ENCODE assay signal across 1 cellular context in genomic region chr20:36050436-36051317, GRCh38.
TF ChIP-seq lines count a peak whose summit lies in the region.

No MANE protein-coding gene starts in this region.

TF ChIP-seq in HepG2, 621 proteins besides CTCF, POLR2A, EP300 and RAD21 (continued from another document and continues in another):
- TF ChIP-seq SOX5 (CRISPR knock-in tag; IDR thresholded peaks at IDR 0.05; ENCODE audit: borderline replicate concordance) (0 out of 2 replicates have a peak, but pooled peaks have one; percentile 59), HNF4G (IDR thresholded peaks at IDR 0.05; ENCODE audit: borderline replicate concordance, low read depth, low read length) (peak; percentile 50; the same call in 1 of the 2 replicates), HNF4G (CRISPR knock-in tag; IDR thresholded peaks at IDR 0.05; ENCODE audit: borderline replicate concordance, low read depth) (no peak; the same call in 1 of the 2 replicates), IKZF1 (IDR thresholded peaks at IDR 0.05) (no peak), SMYD3 (CRISPR knock-in tag; IDR thresholded peaks at IDR 0.05) (peak; percentile 98), ZNF737 (CRISPR knock-in tag; IDR thresholded peaks at IDR 0.05; ENCODE audit: borderline replicate concordance) (0 out of 2 replicates have a peak, but pooled peaks have one; percentile 41), ZNF746 (CRISPR knock-in tag; IDR thresholded peaks at IDR 0.05) (peak; percentile 89), ELF4 (CRISPR knock-in tag; IDR thresholded peaks at IDR 0.05; ENCODE audit: borderline replicate concordance) (peak; percentile 98), ZNF34 (CRISPR knock-in tag; IDR thresholded peaks at IDR 0.05; ENCODE audit: borderline replicate concordance) (peak; percentile 100), MLLT10 (CRISPR knock-in tag; IDR thresholded peaks at IDR 0.05) (no peak), ZNF333 (CRISPR knock-in tag; IDR thresholded peaks at IDR 0.05; ENCODE audit: borderline replicate concordance) (peak; percentile 17; the same call in 1 of the 2 replicates), RNF219 (CRISPR knock-in tag; IDR thresholded peaks at IDR 0.05) (peak; percentile 98; the same call in 1 of the 2 replicates), ZNF326 (CRISPR knock-in tag; IDR thresholded peaks at IDR 0.05; ENCODE audit: borderline replicate concordance) (no peak; the same call in 1 of the 2 replicates), ARID5B (CRISPR knock-in tag; IDR thresholded peaks at IDR 0.05) (peak; percentile 77), MTA3 (CRISPR knock-in tag; IDR thresholded peaks at IDR 0.05) (no peak), PRDM4 (CRISPR knock-in tag; IDR thresholded peaks at IDR 0.05; ENCODE audit: borderline replicate concordance) (peak; percentile 91; the same call in 1 of the 2 replicates), EHMT2 (IDR thresholded peaks at IDR 0.05; ENCODE audit: borderline replicate concordance, low read depth, low read length) (peak; percentile 44; the same call in 1 of the 2 replicates), RBM39 (IDR thresholded peaks at IDR 0.05; ENCODE audit: low read depth, low read length, poor library complexity, severe bottlenecking) (peak; percentile 100), ZNF30 (CRISPR knock-in tag; IDR thresholded peaks at IDR 0.05) (peak; percentile 98), ZNF512B (CRISPR knock-in tag; IDR thresholded peaks at IDR 0.05; ENCODE audit: borderline replicate concordance) (peak; percentile 94; the same call in 1 of the 2 replicates), ZBTB1 (CRISPR knock-in tag; IDR thresholded peaks at IDR 0.05; ENCODE audit: borderline replicate concordance) (no peak), ZBTB7A (CRISPR knock-in tag; IDR thresholded peaks at IDR 0.05) (peak; percentile 83), KDM3A (CRISPR knock-in tag; IDR thresholded peaks at IDR 0.05; ENCODE audit: low read depth) (peak; percentile 64), ZNF781 (CRISPR knock-in tag; IDR thresholded peaks at IDR 0.05; ENCODE audit: borderline replicate concordance, not compliant biosample characterization) (peak; percentile 97), ZUFSP (CRISPR knock-in tag; IDR thresholded peaks at IDR 0.05; ENCODE audit: borderline replicate concordance) (no peak), ZNF672 (CRISPR knock-in tag; IDR thresholded peaks at IDR 0.05) (peak; percentile 78; the same call in 1 of the 2 replicates), KMT2B (CRISPR knock-in tag; IDR thresholded peaks at IDR 0.05) (peak; percentile 91), CCDC6 (CRISPR knock-in tag; IDR thresholded peaks at IDR 0.05) (peak; percentile 97), FOXK2 (IDR thresholded peaks at IDR 0.05) (0 out of 2 replicates have a peak, but pooled peaks have one; percentile 5), CHCHD3 (CRISPR knock-in tag; IDR thresholded peaks at IDR 0.05) (peak; percentile 98), ZNF678 (CRISPR knock-in tag; IDR thresholded peaks at IDR 0.05) (peak; percentile 87; the same call in 1 of the 2 replicates), ZNF44 (CRISPR knock-in tag; IDR thresholded peaks at IDR 0.05) (peak; percentile 97; the same call in 1 of the 2 replicates), CEBPG (CRISPR knock-in tag; IDR thresholded peaks at IDR 0.05) (peak; percentile 62), ZNF710 (CRISPR knock-in tag; IDR thresholded peaks at IDR 0.05; ENCODE audit: borderline replicate concordance) (peak; percentile 70; the same call in 1 of the 2 replicates), ZIK1 (CRISPR knock-in tag; IDR thresholded peaks at IDR 0.05; ENCODE audit: borderline replicate concordance, low read depth) (peak; percentile 50; the same call in 1 of the 2 replicates), GTF3A (CRISPR knock-in tag; conservative IDR thresholded peaks at IDR 0.05) (peak; percentile 98), LBX2 (CRISPR knock-in tag; IDR thresholded peaks at IDR 0.05; ENCODE audit: borderline replicate concordance) (peak; percentile 51), GABPB1 (CRISPR knock-in tag; IDR thresholded peaks at IDR 0.05) (peak; percentile 98), ZFP37 (CRISPR knock-in tag; IDR thresholded peaks at IDR 0.05; ENCODE audit: borderline replicate concordance) (no peak), ZNF619 (CRISPR knock-in tag; IDR thresholded peaks at IDR 0.05) (peak; percentile 97), ZNF431 (CRISPR knock-in tag; IDR thresholded peaks at IDR 0.05; ENCODE audit: borderline replicate concordance, low read depth) (0 out of 2 replicates have a peak, but pooled peaks have one; percentile 30), RFX1 (IDR thresholded peaks at IDR 0.05) (no peak), GMEB1 (CRISPR knock-in tag; IDR thresholded peaks at IDR 0.05; ENCODE audit: borderline replicate concordance) (peak; percentile 88), ZNF616 (CRISPR knock-in tag; IDR thresholded peaks at IDR 0.05; ENCODE audit: low read depth) (peak; percentile 40; the same call in 1 of the 2 replicates), ZFAT (CRISPR knock-in tag; conservative IDR thresholded peaks at IDR 0.05) (no peak), MEIS1 (CRISPR knock-in tag; IDR thresholded peaks at IDR 0.05; ENCODE audit: borderline replicate concordance) (peak; percentile 98)
